Comparison of ENCODE assay signal across 12 cellular contexts in the genomic region with DNA sequence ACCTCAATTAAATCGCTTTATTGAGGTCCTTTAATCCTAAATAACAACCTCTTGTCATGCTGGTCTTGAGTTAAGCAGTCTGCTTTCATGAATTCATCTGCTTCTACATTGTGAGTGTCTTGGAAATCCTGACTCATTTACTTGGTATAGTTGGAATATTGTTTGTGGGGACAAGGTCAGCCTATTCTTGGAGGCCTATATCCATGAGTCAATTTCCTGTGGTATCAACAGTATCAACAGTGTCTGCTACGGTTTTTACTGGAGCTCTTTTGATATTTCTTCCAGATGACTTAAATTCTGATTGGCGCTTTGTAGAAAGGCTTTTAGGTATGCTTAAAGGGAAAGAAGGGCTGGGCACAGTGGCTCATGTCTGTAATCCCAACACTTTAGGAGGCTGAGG.
DNase-seq lines count a peak whose midpoint lies in the region; ATAC-seq and TF ChIP-seq lines count a peak whose summit lies in the region.
"Had no signal": no experiment of that assay in that cellular context is flagged by ENCODE, and none has a peak within 500 bp of the region (broad histone marks: within the 10 kb centered on the region; RNA-seq: fewer than 3 reads in every experiment).

No MANE protein-coding gene starts in this region.

- H3K27me3 Mint-ChIP-seq in activated CD4-positive, alpha-beta T cell treated with anti-CD3 and anti-CD28 coated beads for 36 hours: no peaks in the 10 kb centered on the region
- no peaks in the 10 kb centered on the region for H3K27me3 Mint-ChIP-seq in chondrocyte (ENCODE audit: low read depth)

- peaks cover 47% of the 10 kb centered on the region for H3K4me1 Mint-ChIP-seq in activated CD4-positive, alpha-beta T cell treated with anti-CD3 and anti-CD28 coated beads for 36 hours
- H3K4me1 Mint-ChIP-seq in chondrocyte (ENCODE audit: low read depth): peaks cover 37% of the 10 kb centered on the region

- ATAC-seq in activated CD4-positive, alpha-beta T cell treated with anti-CD3 and anti-CD28 coated beads for 36 hours: peak; percentile 66
- no peak for ATAC-seq in GM18909 (IDR thresholded peaks at IDR 0.05; ENCODE audit: poor library complexity, unreplicated experiment)
- ATAC-seq: A549, left colon had no signal

- TF ChIP-seq CTCF in chondrocyte (IDR thresholded peaks at IDR 0.05): no peak

- peaks cover 8% of the 10 kb centered on the region for H3K36me3 Mint-ChIP-seq in activated CD4-positive, alpha-beta T cell treated with anti-CD3 and anti-CD28 coated beads for 36 hours (ENCODE audit: low read depth)
- peaks cover 1% of the 10 kb centered on the region for H3K36me3 Mint-ChIP-seq in chondrocyte (ENCODE audit: low read depth)

- H3K27ac Mint-ChIP-seq in activated CD4-positive, alpha-beta T cell treated with anti-CD3 and anti-CD28 coated beads for 36 hours: peak overlapping the region; percentile 69
- peak overlapping the region; percentile 85 for H3K27ac Mint-ChIP-seq in chondrocyte (ENCODE audit: unreplicated experiment)

- CTCF ChIA-PET in activated CD4-positive, alpha-beta T cell treated with anti-CD3 and anti-CD28 coated beads for 36 hours (lab: Charles Lee): no interaction called here

- no peak overlapping the region for H3K4me3 ChIP-seq in skeletal muscle cell (ENCODE audit: low read depth, low read length)
- H3K4me3 ChIP-seq: A549 had no signal

- H3K4me3 Mint-ChIP-seq in activated CD4-positive, alpha-beta T cell treated with anti-CD3 and anti-CD28 coated beads for 36 hours: no peak overlapping the region
- no peak overlapping the region for H3K4me3 Mint-ChIP-seq in chondrocyte (ENCODE audit: unreplicated experiment)

- intact Hi-C loops in activated CD4-positive, alpha-beta T cell treated with anti-CD3 and anti-CD28 coated beads for 36 hours (cut with DNase I, micrococcal nuclease): loop anchor here (1.0 to 5.0 kb wide), 4 partner anchors 73 to 154 kb away; a partner anchor contains a TSS

- H3K9me3 Mint-ChIP-seq in activated CD4-positive, alpha-beta T cell treated with anti-CD3 and anti-CD28 coated beads for 36 hours (ENCODE audit: low read depth): peaks cover 5% of the 10 kb centered on the region
- peaks cover 14% of the 10 kb centered on the region for H3K9me3 Mint-ChIP-seq in chondrocyte (ENCODE audit: low read depth)

- POLR2A ChIA-PET in activated CD4-positive, alpha-beta T cell treated with anti-CD3 and anti-CD28 coated beads for 36 hours (lab: Charles Lee): no interaction called here

- peak; percentile 20 for DNase-seq in activated CD4-positive, alpha-beta T cell treated with anti-CD3 and anti-CD28 coated beads for 36 hours
- DNase-seq in activated CD4-positive, alpha-beta T cell treated with anti-CD3 and anti-CD28 coated beads for 1 hour: no peak
- peak; percentile 90 for DNase-seq in NCI-H226
- no peak for DNase-seq in chondrocyte (ENCODE audit: low spot score)
- peak; percentile 1 for DNase-seq in skeletal muscle cell (ENCODE audit: low read depth)
- no peak for DNase-seq in COLO668 (lab: John Stamatoyannopoulos, UW; ENCODE audit: unreplicated experiment)
- DNase-seq in dermis blood vessel endothelial cell: no peak
- DNase-seq: left colon, NCI-H2029 treated with DMSO at 0.1 percent for 48 hours, retina had no signal

Comparison
In these comparisons a context has a peak if more than half of its experiments do, and no peak if none do; other contexts are left out.
1. DNase-seq: peak in activated CD4-positive, alpha-beta T cell treated with anti-CD3 and anti-CD28 coated beads for 36 hours (single experiment), NCI-H226 (single experiment) and skeletal muscle cell (single experiment); none in activated CD4-positive, alpha-beta T cell treated with anti-CD3 and anti-CD28 coated beads for 1 hour (single experiment), chondrocyte (single experiment), COLO668 (single experiment) and dermis blood vessel endothelial cell (single experiment).